In the genomic region with DNA sequence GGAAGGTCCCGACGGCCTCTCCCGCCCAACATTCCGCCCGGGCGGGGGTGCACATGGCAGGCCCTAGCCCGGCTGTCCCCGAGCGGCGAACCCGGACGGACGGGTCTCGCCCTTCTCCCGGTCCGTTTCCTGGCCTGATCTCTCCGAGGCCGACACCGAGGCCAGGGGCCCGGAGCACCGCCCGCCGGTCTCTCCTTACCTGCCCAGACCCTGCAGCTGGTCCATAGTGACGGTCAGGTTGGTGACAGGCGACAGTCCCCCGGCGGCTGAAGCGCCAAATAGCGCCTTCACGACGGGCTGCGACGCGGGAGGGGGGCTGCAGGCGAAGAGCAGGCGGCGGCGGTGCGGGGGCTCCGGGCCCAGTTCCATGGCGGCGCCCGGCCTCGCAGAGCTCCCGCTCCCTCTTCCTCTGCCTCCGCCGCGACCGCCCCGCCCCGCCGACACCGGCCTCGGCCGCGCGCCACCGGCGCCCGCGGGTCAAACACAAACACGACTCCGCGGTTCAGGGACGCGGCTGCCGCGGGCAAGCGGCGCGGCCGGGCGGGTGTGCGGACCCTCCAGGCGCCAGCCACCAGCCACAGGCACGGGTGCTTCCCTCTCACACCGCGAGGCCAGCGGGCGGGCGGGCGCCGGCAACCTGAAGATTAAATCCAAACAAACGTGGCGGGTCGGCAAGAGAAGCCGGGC, we compare ENCODE assay signal across 8 cellular contexts. TPM values are rescaled to one million over a fixed set of nuclear protein-coding genes. Genes with fewer than 3 reads are reported as not detected.
DNase-seq lines count a peak whose midpoint lies in the region; ATAC-seq, FAIRE-seq and TF ChIP-seq lines count a peak whose summit lies in the region.

No MANE protein-coding gene starts in this region.

- TF ChIP-seq POLR2A in ovary (IDR thresholded peaks at IDR 0.05), result no peak

- intact Hi-C loops in ovary (cut with DNase I), result no loop called here

- no peaks in the 10 kb centered on the region for H3K27me3 ChIP-seq in ovary

- WGBS in ovary, 3 donors, result 1% methylated on average over 60 to 87 of the region's 87 CpGs

- TF ChIP-seq CTCF in GM20000 (IDR thresholded peaks at IDR 0.05; ENCODE audit: extremely low read depth, missing control alignments) (no peak), ovary (IDR thresholded peaks at IDR 0.05) (no peak)

- H3K4me1 ChIP-seq in ovary (ENCODE audit: insufficient read depth), result peaks cover 6% of the 10 kb centered on the region

- no peak for TF ChIP-seq EP300 in ovary (IDR thresholded peaks at IDR 0.05)

- peak overlapping the region; percentile 30 to 49 for H3K27ac ChIP-seq in ovary

- H3K4me3 ChIP-seq in ovary, result peak overlapping the region; percentile 59

- no peaks in the 10 kb centered on the region for H3K9me3 ChIP-seq in ovary

- peak; percentile 21 for DNase-seq in DMS53 treated with DMSO at 0.1 percent for 48 hours (lab: John Stamatoyannopoulos, UW; ENCODE audit: unreplicated experiment)
- peak; percentile 62 for DNase-seq in GM20000 (ENCODE audit: low spot score)
- peak; percentile 1 to 27 (median 10) for DNase-seq in activated CD8-positive, alpha-beta memory T cell treated with anti-CD3 and anti-CD28 coated beads for 48 hours (ENCODE audit: low read depth in 2 of 3, low spot score in 2 of 3)
- DNase-seq in frontal cortex (ENCODE audit: low spot score in 2 of 2), result peak; percentile 39 to 48
- DNase-seq in ovary, result peak; percentile 75 to 93 (median 84)
- no peak for DNase-seq in HPDE6-E6E7 (ENCODE audit: extremely low spot score)

- peak; percentile 25 for ATAC-seq in HG03521 (IDR thresholded peaks at IDR 0.05; ENCODE audit: unreplicated experiment)
- ATAC-seq in GM18873 (IDR thresholded peaks at IDR 0.05; ENCODE audit: low FRiP score, unreplicated experiment), result no peak

- FAIRE-seq in frontal cortex (lab: Jason Lieb, UNC), result no peak

- no peaks in the 10 kb centered on the region for H3K36me3 ChIP-seq in ovary

RNA-seq across cellular contexts. Expression of gene CDC25A, which starts 0.5 kb away (rescaled TPM):
- total RNA-seq in frontal cortex (4.5 TPM), ovary (1 to 10 TPM; 1.1 to 4.4 (median 3.3) TPM)
- polyA plus RNA-seq in ovary, result 1 to 10 TPM; 1.4 to 2.1 TPM

RNA-seq across cellular contexts. Expression of gene CAMP, which starts 35.6 kb away (rescaled TPM):
- total RNA-seq in frontal cortex (not detected), ovary (1 to 10 TPM in 1 of 7 donors, not detected in 6; 1.1 TPM)
- under 1 TPM in 1 of 2 donors, not detected in 1; 0.12 TPM for polyA plus RNA-seq in ovary

RNA-seq across cellular contexts. Expression of gene ZNF589, which starts 53.2 kb away (rescaled TPM):
- total RNA-seq in frontal cortex (23.2 TPM), ovary (10 to 100 TPM in 6 of 7 donors, 1 to 10 TPM in 1; 9.7 to 17.8 (median 14.4) TPM)
- 10 to 100 TPM in 1 of 2 donors, 1 to 10 TPM in 1; 7.9 to 18.8 TPM for polyA plus RNA-seq in ovary
